In the genomic region with DNA sequence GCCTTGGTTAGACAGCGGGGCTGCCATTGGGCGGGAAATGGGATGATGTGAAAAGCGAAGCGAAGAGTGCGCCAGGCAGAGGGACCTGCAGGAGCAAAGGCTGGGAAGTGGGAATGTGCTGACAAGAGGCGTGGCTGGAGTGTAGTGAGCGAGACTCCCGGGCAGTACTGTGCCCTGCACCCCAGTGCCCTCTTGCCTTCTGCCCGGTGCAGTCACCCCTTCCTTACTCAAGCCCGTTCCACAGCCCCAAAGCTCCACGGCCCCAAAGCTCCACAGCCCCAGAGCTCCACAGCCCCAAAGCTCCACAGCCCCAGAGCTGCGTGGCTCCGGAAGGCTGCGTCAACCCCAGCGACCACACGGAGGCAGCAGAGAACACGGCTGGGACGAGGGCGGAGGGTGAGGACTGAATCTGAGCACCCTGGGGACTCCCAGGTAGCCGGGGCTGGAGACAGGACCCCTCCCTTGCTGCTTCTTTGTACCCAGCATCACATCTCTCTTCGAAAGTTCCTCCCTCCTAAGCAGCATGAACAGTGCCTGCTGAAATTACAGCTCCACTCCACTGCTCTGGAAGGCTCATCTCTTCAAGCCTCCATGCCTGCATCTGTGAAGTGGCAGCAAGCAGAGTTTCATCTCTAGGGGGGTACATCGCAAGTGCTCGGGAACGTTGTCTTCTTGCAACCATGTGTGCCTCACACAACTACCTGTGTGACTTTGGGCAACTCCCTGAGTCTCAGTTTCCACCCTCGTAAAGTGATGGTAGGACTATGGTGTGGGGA, we compare ENCODE assay signal across 9 cellular contexts.
DNase-seq lines count a peak whose midpoint lies in the region; ATAC-seq and TF ChIP-seq lines count a peak whose summit lies in the region.
"Had no signal": no experiment of that assay in that cellular context is flagged by ENCODE, and none has a peak within 500 bp of the region (broad histone marks: within the 10 kb centered on the region; RNA-seq: fewer than 3 reads in every experiment).

No MANE protein-coding gene starts in this region.

- H3K27ac ChIP-seq in CD4-positive, alpha-beta T cell (ENCODE audit: low read depth, low read length), result no peak overlapping the region
- H3K27ac ChIP-seq: SK-N-MC had no signal

- H3K4me3 ChIP-seq in Loucy (ENCODE audit: low read length, poor library complexity, severe bottlenecking), result no peak overlapping the region
- H3K4me3 ChIP-seq: SK-N-MC had no signal

- CTCF ChIA-PET in CD4-positive, alpha-beta T cell (lab: Charles Lee), result interaction anchor here (0.6 to 8.3 kb wide), 9 partner anchors 9 to 309 kb away, joined by 3 to 166 read pairs (median 5); a partner anchor contains a TSS

- no peak overlapping the region for H3K27ac Mint-ChIP-seq in CD4-positive, alpha-beta T cell

- no peaks in the 10 kb centered on the region for H3K79me2 ChIP-seq in Loucy (ENCODE audit: insufficient read depth, low read length)

- peaks cover 7% of the 10 kb centered on the region for H3K27me3 Mint-ChIP-seq in CD4-positive, alpha-beta T cell

- no peaks in the 10 kb centered on the region for H4K20me1 ChIP-seq in Loucy (ENCODE audit: insufficient read depth, low read length, poor library complexity, severe bottlenecking)

- H3K9me3 ChIP-seq in CD4-positive, alpha-beta T cell (ENCODE audit: control insufficient read depth, low read length), result no peaks in the 10 kb centered on the region
- no peaks in the 10 kb centered on the region for H3K9me3 ChIP-seq in Loucy (ENCODE audit: insufficient read depth, low read depth, low read length)

- H3K4me1 ChIP-seq in Loucy (ENCODE audit: insufficient read depth, low read length, poor library complexity, severe bottlenecking), result peaks cover 3% of the 10 kb centered on the region

- peak; percentile 87 for ATAC-seq in CD4-positive, alpha-beta T cell (ENCODE audit: poor library complexity)

- peaks cover 28% of the 10 kb centered on the region for H3K4me1 Mint-ChIP-seq in CD4-positive, alpha-beta T cell (ENCODE audit: low read depth)

- peak; percentile 76 for TF ChIP-seq CTCF in CD4-positive, alpha-beta T cell (IDR thresholded peaks at IDR 0.05)
- peak; percentile 89 for TF ChIP-seq CTCF in Loucy (conservative IDR thresholded peaks at IDR 0.05; ENCODE audit: low read length)

- H3K4me3 Mint-ChIP-seq in CD4-positive, alpha-beta T cell, result no peak overlapping the region

- DNase-seq in CD4-positive, alpha-beta T cell, result peak; percentile 56 to 78 (median 66)
- DNase-seq in GM19240 (ENCODE audit: insufficient read length, low spot score), result peak; percentile 95
- DNase-seq in activated CD4-positive, alpha-beta T cell treated with anti-CD3 and anti-CD28 coated beads, Interleukin-2, amount 50 U/mL, for 48 hours, result peak; percentile 71 to 77
- DNase-seq in effector CD8-positive, alpha-beta T cell (lab: John Stamatoyannopoulos, UW), result peak; percentile 45
- peak; percentile 50 for DNase-seq in middle frontal gyrus (ENCODE audit: extremely low spot score, low spot score)
- peak; percentile 79 for DNase-seq in stimulated activated CD8-positive, alpha-beta memory T cell treated with anti-CD3 and anti-CD28 coated beads, Interleukin-4, amount 100 ng/mL, for 48 hours
- no peak for DNase-seq in KG1 (lab: John Stamatoyannopoulos, UW)

- peaks cover 4% of the 10 kb centered on the region for H3K27me3 ChIP-seq in CD4-positive, alpha-beta T cell (ENCODE audit: control insufficient read depth, insufficient read depth, low read length)
- H3K27me3 ChIP-seq in Loucy (ENCODE audit: insufficient read depth, low read length, poor library complexity, severe bottlenecking), result no peaks in the 10 kb centered on the region

- POLR2A ChIA-PET in CD4-positive, alpha-beta T cell (lab: Charles Lee), result interaction anchor here (0.6 to 3.5 kb wide), 5 partner anchors 209 to 287 kb away, joined by 3 to 37 read pairs (median 7); a partner anchor contains a TSS

- H3K36me3 Mint-ChIP-seq in CD4-positive, alpha-beta T cell (ENCODE audit: low read depth), result no peaks in the 10 kb centered on the region

- H3F3A ChIP-seq in Loucy (ENCODE audit: low read depth), result no peaks in the 10 kb centered on the region

- H3K36me3 ChIP-seq in Loucy (ENCODE audit: insufficient read depth, low read length), result no peaks in the 10 kb centered on the region

- no peak overlapping the region for H3K4me2 ChIP-seq in Loucy (ENCODE audit: low read depth, low read length, poor library complexity, severe bottlenecking)

- H3K9ac ChIP-seq in Loucy (ENCODE audit: low read depth, low read length, poor library complexity, severe bottlenecking), result no peak overlapping the region

- intact Hi-C loops in CD4-positive, alpha-beta T cell (cut with DNase I, micrococcal nuclease), result loop anchor here (1.0 to 10.0 kb wide), 6 partner anchors 222 to 807 kb away; a partner anchor contains a TSS

- no peaks in the 10 kb centered on the region for H3K9me3 Mint-ChIP-seq in CD4-positive, alpha-beta T cell

- peak overlapping the region; percentile 41 for H2AFZ ChIP-seq in Loucy (ENCODE audit: low read length)

- no peaks in the 10 kb centered on the region for H3K9me2 ChIP-seq in Loucy (replicated peaks; ENCODE audit: low read depth, low read length)
